In the genomic region with DNA sequence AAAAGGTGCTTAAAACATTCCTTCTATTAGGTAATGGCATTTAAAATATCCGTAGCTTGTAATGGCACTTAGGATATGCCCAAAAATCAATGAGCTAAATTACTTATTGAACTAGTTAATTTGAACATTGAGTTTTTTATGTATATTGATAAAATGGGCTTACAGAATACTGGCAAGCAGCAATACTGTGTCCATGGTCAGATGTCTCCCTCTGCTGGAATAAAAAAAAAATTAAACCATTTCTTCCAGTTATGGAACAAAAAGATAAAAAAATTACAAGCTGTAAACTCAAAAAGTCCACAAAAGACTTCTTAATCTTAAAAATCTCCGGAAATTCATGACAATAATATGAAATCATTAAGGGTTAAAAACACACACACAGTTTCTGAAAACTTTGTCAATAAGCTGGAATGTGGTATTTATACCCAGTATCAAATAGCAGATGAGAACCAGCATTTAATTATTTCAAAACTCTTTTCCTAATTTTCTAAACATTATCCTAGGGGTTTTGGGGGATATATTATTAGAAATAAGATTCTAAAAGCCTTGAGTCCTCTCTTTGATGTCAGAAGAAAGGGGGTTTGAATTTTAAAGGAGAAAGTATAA, we compare ENCODE assay signal across 9 cellular contexts. TPM values are rescaled to one million over a fixed set of nuclear protein-coding genes. Genes with fewer than 3 reads are reported as not detected.
DNase-seq lines count a peak whose midpoint lies in the region; ATAC-seq and TF ChIP-seq lines count a peak whose summit lies in the region.
"Had no signal": no experiment of that assay in that cellular context is flagged by ENCODE, and none has a peak within 500 bp of the region (broad histone marks: within the 10 kb centered on the region; RNA-seq: fewer than 3 reads in every experiment).

No MANE protein-coding gene starts in this region.

- H3K4me3 ChIP-seq in cardiac muscle cell, result no peak overlapping the region
- H3K4me3 ChIP-seq in esophagus muscularis mucosa, result no peak overlapping the region
- H3K4me3 ChIP-seq in upper lobe of right lung, result no peak overlapping the region
- H3K4me3 ChIP-seq in effector memory CD4-positive, alpha-beta T cell (ENCODE audit: insufficient read depth, low read depth, low read length, poor library complexity, severe bottlenecking), result no peak overlapping the region

- peaks cover 4% of the 10 kb centered on the region for H3K4me1 ChIP-seq in cardiac muscle cell (ENCODE audit: low read depth)
- H3K4me1 ChIP-seq in esophagus muscularis mucosa, result no peaks in the 10 kb centered on the region
- no peaks in the 10 kb centered on the region for H3K4me1 ChIP-seq in upper lobe of right lung
- no peaks in the 10 kb centered on the region for H3K4me1 ChIP-seq in effector memory CD4-positive, alpha-beta T cell (ENCODE audit: control insufficient read depth, insufficient read depth, low read length, poor library complexity, severe bottlenecking)

- intact Hi-C loops in Right ventricle myocardium inferior (cut with DNase I), result no loop called here
- intact Hi-C loops in esophagus muscularis mucosa (cut with DNase I), result loop anchor here (10.0 kb wide), 1 partner anchor 210 kb away; no protein-coding TSS in a partner anchor
- intact Hi-C loops in upper lobe of right lung (cut with DNase I), result no loop called here

- no peak overlapping the region for H3K27ac ChIP-seq in cardiac muscle cell
- no peak overlapping the region for H3K27ac ChIP-seq in esophagus muscularis mucosa (replicated peaks in 1 of 4)
- H3K27ac ChIP-seq in upper lobe of right lung, result no peak overlapping the region
- no peak overlapping the region for H3K27ac ChIP-seq in effector memory CD4-positive, alpha-beta T cell (ENCODE audit: insufficient read depth, low read length, poor library complexity, severe bottlenecking)

- H3K27me3 ChIP-seq in cardiac muscle cell (peaks cover 4% of the 10 kb centered on the region), esophagus muscularis mucosa (no peaks in the 10 kb centered on the region), upper lobe of right lung (no peaks in the 10 kb centered on the region)
- no peaks in the 10 kb centered on the region for H3K27me3 ChIP-seq in effector memory CD4-positive, alpha-beta T cell (replicated peaks; ENCODE audit: control insufficient read depth, insufficient read depth, low read length, poor library complexity, severe bottlenecking)

- DNase-seq in cardiac muscle cell (ENCODE audit: low read depth in 1 of 2, low spot score in 1 of 2), result peak; percentile 23 to 42
- DNase-seq in Right ventricle myocardium inferior (ENCODE audit: missing footprints), result no peak
- DNase-seq in NCI-H69 (lab: John Stamatoyannopoulos, UW), result peak; percentile 43
- no peak for DNase-seq in esophagus muscularis mucosa (ENCODE audit: extremely low spot score)
- DNase-seq in upper lobe of right lung, result no peak
- DNase-seq in effector memory CD4-positive, alpha-beta T cell, result no peak
- no peak for DNase-seq in hippocampal formation (lab: John Stamatoyannopoulos, UW)
- DNase-seq: naive B cell had no signal

- 35% methylated on average over 2 of the region's 2 CpGs for WGBS in esophagus muscularis mucosa

- TF ChIP-seq POLR2A in esophagus muscularis mucosa (IDR thresholded peaks at IDR 0.05; ENCODE audit: low read depth), result no peak

- TF ChIP-seq CTCF in cardiac muscle cell (IDR thresholded peaks at IDR 0.05; ENCODE audit: low read depth, low read length), result peak; percentile 49
- peak in 2 of 3 experiments; percentile 36 to 42 for TF ChIP-seq CTCF in esophagus muscularis mucosa (IDR thresholded peaks at IDR 0.05)
- TF ChIP-seq CTCF in upper lobe of right lung (IDR thresholded peaks at IDR 0.05), result peak; percentile 37

- H3K9me3 ChIP-seq in cardiac muscle cell (ENCODE audit: low read depth), result no peaks in the 10 kb centered on the region
- no peaks in the 10 kb centered on the region for H3K9me3 ChIP-seq in esophagus muscularis mucosa
- H3K9me3 ChIP-seq in upper lobe of right lung, result no peaks in the 10 kb centered on the region
- H3K9me3 ChIP-seq in effector memory CD4-positive, alpha-beta T cell (ENCODE audit: control insufficient read depth, low read length), result peaks cover 3% of the 10 kb centered on the region

- ATAC-seq in Right ventricle myocardium inferior (no peak), upper lobe of right lung (no peak), HG02571 (IDR thresholded peaks at IDR 0.05; ENCODE audit: unreplicated experiment) (no peak)

- no peaks in the 10 kb centered on the region for H3K36me3 ChIP-seq in cardiac muscle cell
- no peaks in the 10 kb centered on the region for H3K36me3 ChIP-seq in esophagus muscularis mucosa
- H3K36me3 ChIP-seq in upper lobe of right lung, result no peaks in the 10 kb centered on the region
- H3K36me3 ChIP-seq in effector memory CD4-positive, alpha-beta T cell (ENCODE audit: control insufficient read depth, insufficient read depth, low read length), result no peaks in the 10 kb centered on the region

- TF ChIP-seq EP300 in esophagus muscularis mucosa (IDR thresholded peaks at IDR 0.05), result no peak

RNA-seq across cellular contexts. Expression of gene PSMD7, which starts 21.5 kb away (rescaled TPM):
- total RNA-seq in cardiac muscle cell (69.7 and 108 TPM in 2 replicates), Right ventricle myocardium inferior (123 TPM), esophagus muscularis mucosa (10 to 100 TPM; 75.6 to 94.4 (median 87.7) TPM), upper lobe of right lung (59.7 TPM)
- polyA plus RNA-seq in cardiac muscle cell, result 154 and 177 TPM in 2 replicates

Comparison
In these comparisons a context has a peak if more than half of its experiments do, and no peak if none do; other contexts are left out.
1. DNase-seq: peak in cardiac muscle cell (2 of 2) and NCI-H69 (single experiment); none in Right ventricle myocardium inferior (single experiment), esophagus muscularis mucosa (single experiment), upper lobe of right lung (single experiment), effector memory CD4-positive, alpha-beta T cell (0 of 3) and hippocampal formation (0 of 2).
2. Peak in every context shown above with its lines, with median percentiles within 50 percentile points of each other: CTCF ChIP-seq.